ENCODE assay signal across 28 cellular contexts in the genomic region with DNA sequence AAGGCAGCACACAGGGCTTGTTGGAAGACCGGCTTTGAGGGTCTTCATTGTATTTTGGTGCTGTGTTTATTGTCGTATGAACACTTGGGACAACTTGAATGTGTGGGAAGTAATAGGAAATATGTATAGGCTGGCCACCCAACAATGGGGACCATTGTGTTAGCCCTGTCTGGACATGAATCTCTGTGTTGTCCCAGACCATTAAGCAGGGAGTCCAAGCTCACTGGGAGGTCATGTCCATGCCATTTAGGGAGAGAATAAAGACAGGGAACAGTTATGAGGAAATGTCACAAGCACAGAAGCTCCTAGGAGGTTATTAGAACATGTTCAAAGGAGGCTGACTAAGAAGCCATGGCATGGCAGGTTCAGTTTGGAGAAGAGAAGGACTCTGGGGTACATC.
"Had no signal": no experiment of that assay in that cellular context is flagged by ENCODE, and none has a peak within 500 bp of the region (broad histone marks: within the 10 kb centered on the region; RNA-seq: fewer than 3 reads in every experiment).

No MANE protein-coding gene starts in this region.

- DNase-seq: activated CD4-positive, alpha-beta memory T cell treated with anti-CD3 and anti-CD28 coated beads for 36 hours; activated CD4-positive, alpha-beta T cell treated with anti-CD3 and anti-CD28 coated beads for 36 hours; activated CD4-positive, alpha-beta T cell treated with anti-CD3 and anti-CD28 coated beads, Interleukin-2, amount 10 ng/mL, durations not matched to agents 24 days and 14 days; activated CD4-positive, CD25-positive, alpha-beta regulatory T cell; activated CD4-positive, CD25-positive, alpha-beta regulatory T cell treated with anti-CD3 and anti-CD28 coated beads, Interleukin-2, amount 50 U/mL, for 72 hours; activated CD8-positive, alpha-beta memory T cell treated with anti-CD3 and anti-CD28 coated beads, Interleukin-2, amount 10 ng/mL, durations not matched to agents 7 days and 5 days; activated CD8-positive, alpha-beta memory T cell treated with anti-CD3 and anti-CD28 coated beads, Interleukin-2, amount 50 U/mL, for 4 hours; activated CD8-positive, alpha-beta T cell treated with anti-CD3 and anti-CD28 coated beads, Interleukin-2, amount 10 ng/mL, durations not matched to agents 7 days and 5 days; activated effector memory CD4-positive, alpha-beta T cell treated with anti-CD3 and anti-CD28 coated beads, Interleukin-2, amount 50 U/mL, for 16 hours; activated naive CD4-positive, alpha-beta T cell treated with anti-CD3 and anti-CD28 coated beads for 36 hours; activated naive CD8-positive, alpha-beta T cell treated with anti-CD3 and anti-CD28 coated beads, Interleukin-2, amount 10 ng/mL, durations not matched to agents 7 days and 5 days; activated T-cell treated with anti-CD3 and anti-CD28 coated beads, Interleukin-2, amount 50 U/mL, for 1 hour; activated T-cell treated with anti-CD3 and anti-CD28 coated beads, Interleukin-2, amount 50 U/mL, for 48 hours; cortex of kidney; dermis blood vessel endothelial cell; effector CD4-positive, alpha-beta T cell; effector memory CD8-positive, alpha-beta T cell; erythroblast; foreskin keratinocyte; heart right ventricle; T-helper 1 cell; T-helper 17 cell; T1000 had no signal

- ATAC-seq: activated CD4-positive, alpha-beta T cell treated with anti-CD3 and anti-CD28 coated beads for 36 hours; activated CD8-positive, alpha-beta memory T cell treated with anti-CD3 and anti-CD28 coated beads, Interleukin-2, amount 10 ng/mL, durations not matched to agents 7 days and 5 days; activated CD8-positive, alpha-beta T cell treated with anti-CD3 and anti-CD28 coated beads, Interleukin-2, amount 10 ng/mL, durations not matched to agents 7 days and 5 days; activated naive CD4-positive, alpha-beta T cell treated with anti-CD3 and anti-CD28 coated beads, Interleukin-2, amount 50 U/mL, for 72 hours; effector memory CD8-positive, alpha-beta T cell; foreskin keratinocyte; gastroesophageal sphincter; heart right ventricle; T-helper 17 cell had no signal

- H3K27me3 ChIP-seq: ascending aorta, breast epithelium, foreskin keratinocyte had no signal

- H3K27ac ChIP-seq: ascending aorta, breast epithelium, esophagus muscularis mucosa, foreskin keratinocyte, gastroesophageal sphincter, heart right ventricle had no signal

- H3K4me1 ChIP-seq: ascending aorta, breast epithelium, foreskin keratinocyte, heart right ventricle had no signal

- H3K4me3 ChIP-seq: ascending aorta, breast epithelium, esophagus muscularis mucosa, gastroesophageal sphincter, heart right ventricle had no signal

- H3K9me3 ChIP-seq: ascending aorta, breast epithelium, esophagus muscularis mucosa, gastroesophageal sphincter, heart right ventricle had no signal

- H3K36me3 ChIP-seq: ascending aorta, breast epithelium, esophagus muscularis mucosa, gastroesophageal sphincter, heart right ventricle had no signal
